29 cellular contexts compared by ENCODE assay signal in genomic region chr2:212728717-212729116, GRCh38.
"Had no signal": no experiment of that assay in that cellular context is flagged by ENCODE, and none has a peak within 500 bp of the region (broad histone marks: within the 10 kb centered on the region; RNA-seq: fewer than 3 reads in every experiment).

No MANE protein-coding gene starts in this region.

- H3K4me1 Mint-ChIP-seq: stimulated activated memory B cell treated with anti-CD40 and anti-IgM and Interleukin-4, amounts not matched to agents 10 μg/mL and 1 μg/mL and 100 μg/mL, for 72 hours had no signal

- H3K9me3 ChIP-seq: stomach, suprapubic skin, testis, thoracic aorta, thyroid gland, tibial artery, tibial nerve, transverse colon, upper lobe of left lung, upper lobe of right lung, uterus, vagina had no signal

- ATAC-seq: stimulated activated effector memory CD8-positive, alpha-beta T cell treated with anti-CD3 and anti-CD28 coated beads, Interleukin-12 subunit alpha, Interleukin-12 subunit beta, amount 100 ng/mL, for 72 hours; stimulated activated memory B cell treated with anti-CD40 and anti-IgM and Interleukin-4, amounts not matched to agents 10 μg/mL and 1 μg/mL and 100 μg/mL, for 72 hours; stimulated activated naive B cell treated with anti-CD40 and anti-IgM and Interleukin-4, amounts not matched to agents 10 μg/mL and 1 μg/mL and 100 μg/mL, for 72 hours; stimulated activated naive CD8-positive, alpha-beta T cell treated with anti-CD3 and anti-CD28 coated beads, Interleukin-15, amount 100 ng/mL, for 72 hours; stimulated activated naive CD8-positive, alpha-beta T cell treated with anti-CD3 and anti-CD28 coated beads, Interleukin-15, Interleukin-2, amounts not matched to agents 100 U/mL and 50 U/mL, for 24 hours; upper lobe of right lung had no signal

- H3K9me3 Mint-ChIP-seq: stimulated activated effector memory CD8-positive, alpha-beta T cell treated with anti-CD3 and anti-CD28 coated beads, Interleukin-12 subunit alpha, Interleukin-12 subunit beta, amount 100 ng/mL, for 72 hours; stimulated activated memory B cell treated with anti-CD40 and anti-IgM and Interleukin-4, amounts not matched to agents 10 μg/mL and 1 μg/mL and 100 μg/mL, for 72 hours; stimulated activated naive CD8-positive, alpha-beta T cell treated with anti-CD3 and anti-CD28 coated beads, Interleukin-15, Interleukin-2, amounts not matched to agents 100 ng/mL and 50 ng/mL, for 24 hours; type B pancreatic cell had no signal

- H3K27ac Mint-ChIP-seq: stimulated activated effector memory CD8-positive, alpha-beta T cell treated with anti-CD3 and anti-CD28 coated beads, Interleukin-12 subunit alpha, Interleukin-12 subunit beta, amount 100 ng/mL, for 72 hours; stimulated activated memory B cell treated with anti-CD40 and anti-IgM and Interleukin-4, amounts not matched to agents 10 μg/mL and 1 μg/mL and 100 μg/mL, for 72 hours; stimulated activated naive B cell treated with anti-CD40 and anti-IgM and Interleukin-4, amounts not matched to agents 10 μg/mL and 1 μg/mL and 100 μg/mL, for 72 hours; stimulated activated naive CD8-positive, alpha-beta T cell treated with anti-CD3 and anti-CD28 coated beads, Interleukin-15, amount 100 ng/mL, for 72 hours; stimulated activated naive CD8-positive, alpha-beta T cell treated with anti-CD3 and anti-CD28 coated beads, Interleukin-15, Interleukin-2, amounts not matched to agents 100 ng/mL and 50 ng/mL, for 24 hours; type B pancreatic cell had no signal

- H3K4me3 ChIP-seq: stomach, suprapubic skin, testis, thoracic aorta, thyroid gland, tibial artery, tibial nerve, transverse colon, upper lobe of left lung, upper lobe of right lung, uterus, vagina had no signal

- H3K27me3 Mint-ChIP-seq: stimulated activated memory B cell treated with anti-CD40 and anti-IgM and Interleukin-4, amounts not matched to agents 10 μg/mL and 1 μg/mL and 100 μg/mL, for 72 hours; stimulated activated naive CD8-positive, alpha-beta T cell treated with anti-CD3 and anti-CD28 coated beads, Interleukin-15, amount 100 ng/mL, for 72 hours; stimulated activated naive CD8-positive, alpha-beta T cell treated with anti-CD3 and anti-CD28 coated beads, Interleukin-15, Interleukin-2, amounts not matched to agents 100 ng/mL and 50 ng/mL, for 24 hours; type B pancreatic cell had no signal

- H3K36me3 ChIP-seq: stomach, suprapubic skin, thoracic aorta, thyroid gland, tibial artery, tibial nerve, transverse colon, upper lobe of left lung, upper lobe of right lung, uterus, vagina had no signal

- DNase-seq: stimulated activated CD4-positive, alpha-beta T cell treated with anti-CD3 and anti-CD28 coated beads, Interleukin-2, amount 100 ng/mL, for 48 hours; stimulated activated CD4-positive, alpha-beta T cell treated with anti-CD3 and anti-CD28 coated beads, Interleukin-4, amount 100 ng/mL, for 1 hour; stimulated activated CD4-positive, alpha-beta T cell treated with anti-CD3 and anti-CD28 coated beads, Interleukin-4, amount 100 ng/mL, for 24 hours; stimulated activated CD4-positive, alpha-beta T cell treated with anti-CD3 and anti-CD28 coated beads, Interleukin-4, amount 100 ng/mL, for 4 hours; stimulated activated CD8-positive, alpha-beta memory T cell treated with anti-CD3 and anti-CD28 coated beads, Interleukin-4, amount 100 ng/mL, for 48 hours; stimulated activated naive B cell treated with anti-CD40 and anti-IgM and Interleukin-4, amounts not matched to agents 10 μg/mL and 1 μg/mL and 100 μg/mL, for 72 hours; stimulated activated naive CD4-positive, alpha-beta T cell; stimulated activated naive CD4-positive, alpha-beta T cell treated with Interleukin-2 at 50 U/mL for 16 hours; stimulated activated naive CD8-positive, alpha-beta T cell treated with anti-CD3 and anti-CD28 coated beads, Interleukin-15, amount 100 ng/mL, for 72 hours; stimulated activated naive CD8-positive, alpha-beta T cell treated with anti-CD3 and anti-CD28 coated beads, Interleukin-15, Interleukin-2, amounts not matched to agents 100 U/mL and 50 U/mL, for 24 hours; stomach; substantia nigra; testis; thyroid gland; tibial artery; transverse colon; trophoblast cell; upper lobe of left lung; upper lobe of right lung; uterus had no signal

- H3K36me3 Mint-ChIP-seq: stimulated activated effector memory CD8-positive, alpha-beta T cell treated with anti-CD3 and anti-CD28 coated beads, Interleukin-12 subunit alpha, Interleukin-12 subunit beta, amount 100 ng/mL, for 72 hours; stimulated activated memory B cell treated with anti-CD40 and anti-IgM and Interleukin-4, amounts not matched to agents 10 μg/mL and 1 μg/mL and 100 μg/mL, for 72 hours; stimulated activated naive B cell treated with anti-CD40 and anti-IgM and Interleukin-4, amounts not matched to agents 10 μg/mL and 1 μg/mL and 100 μg/mL, for 72 hours; type B pancreatic cell had no signal

- H3K4me1 ChIP-seq: stomach, suprapubic skin, testis, tibial artery, tibial nerve, transverse colon, upper lobe of left lung, upper lobe of right lung, uterus, vagina had no signal

- H3K27me3 ChIP-seq: stomach, suprapubic skin, testis, thyroid gland, tibial artery, tibial nerve, transverse colon, upper lobe of left lung, upper lobe of right lung, uterus, vagina had no signal

- FAIRE-seq: urothelium cell line had no signal

- H3K4me3 Mint-ChIP-seq: stimulated activated effector memory CD8-positive, alpha-beta T cell treated with anti-CD3 and anti-CD28 coated beads, Interleukin-12 subunit alpha, Interleukin-12 subunit beta, amount 100 ng/mL, for 72 hours; stimulated activated memory B cell treated with anti-CD40 and anti-IgM and Interleukin-4, amounts not matched to agents 10 μg/mL and 1 μg/mL and 100 μg/mL, for 72 hours; stimulated activated naive B cell treated with anti-CD40 and anti-IgM and Interleukin-4, amounts not matched to agents 10 μg/mL and 1 μg/mL and 100 μg/mL, for 72 hours; stimulated activated naive CD8-positive, alpha-beta T cell treated with anti-CD3 and anti-CD28 coated beads, Interleukin-15, amount 100 ng/mL, for 72 hours; stimulated activated naive CD8-positive, alpha-beta T cell treated with anti-CD3 and anti-CD28 coated beads, Interleukin-15, Interleukin-2, amounts not matched to agents 100 ng/mL and 50 ng/mL, for 24 hours; type B pancreatic cell had no signal

- H3K27ac ChIP-seq: stomach, suprapubic skin, testis, thoracic aorta, tibial artery, tibial nerve, transverse colon, upper lobe of left lung, upper lobe of right lung, uterus, vagina had no signal
